ENCODE assay signal across 19 cellular contexts in genomic region chr16:78709137-78709871, GRCh38.
DNase-seq lines count a peak whose midpoint lies in the region; ATAC-seq, FAIRE-seq and TF ChIP-seq lines count a peak whose summit lies in the region.
"Had no signal": no experiment of that assay in that cellular context is flagged by ENCODE, and none has a peak within 500 bp of the region (broad histone marks: within the 10 kb centered on the region; RNA-seq: fewer than 3 reads in every experiment).

No MANE protein-coding gene starts in this region.

- H3K4me1 Mint-ChIP-seq in endothelial cell (ENCODE audit: unreplicated experiment), result peaks cover 7% of the 10 kb centered on the region
- H3K4me1 Mint-ChIP-seq in CD4-positive, alpha-beta memory T cell, result peaks cover 0 to 5% (median 0%) of the 10 kb centered on the region in 4 donors

- no peaks in the 10 kb centered on the region for H3K79me1 ChIP-seq in neuronal stem cell (ENCODE audit: low read depth, low read length)

- TF ChIP-seq EP300 in A549 (IDR thresholded peaks at IDR 0.05), result no peak

- intact Hi-C loops in CD4-positive, alpha-beta memory T cell (cut with micrococcal nuclease), result loop anchor here (5.0 to 10.0 kb wide), 3 partner anchors 33 to 1815 kb away; no protein-coding TSS in a partner anchor

- H3K27me3 Mint-ChIP-seq in endothelial cell (ENCODE audit: unreplicated experiment), result no peaks in the 10 kb centered on the region
- H3K27me3 Mint-ChIP-seq in CD4-positive, alpha-beta memory T cell, result no peaks in the 10 kb centered on the region

- POLR2A ChIA-PET in A549 (lab: Yijun Ruan, JAX), result no interaction called here
- POLR2A ChIA-PET in CD4-positive, alpha-beta memory T cell (lab: Charles Lee; ENCODE audit: partially characterized antibody), result no interaction called here

- H3K27ac ChIP-seq in A549, result no peak overlapping the region
- H3K27ac ChIP-seq in neuronal stem cell (replicated peaks; ENCODE audit: low read length), result peak overlapping the region; percentile 96
- H3K27ac ChIP-seq in CD4-positive, alpha-beta memory T cell (ENCODE audit: low read depth, low read length), result no peak overlapping the region
- H3K27ac ChIP-seq: C4-2B, RWPE1 had no signal

- no peak overlapping the region for H2BK120ac ChIP-seq in neuronal stem cell (ENCODE audit: low read depth, low read length)

- no peak overlapping the region for H3K23ac ChIP-seq in neuronal stem cell (ENCODE audit: low read depth, low read length, poor library complexity)

- no peak for FAIRE-seq in A549 (lab: Jason Lieb, UNC)
- FAIRE-seq: H1 had no signal

- no peaks in the 10 kb centered on the region for H3K27me3 ChIP-seq in neuronal stem cell (ENCODE audit: control insufficient read depth in 3 of 3, insufficient read depth in 3 of 3, low read depth in 1 of 3, low read length in 3 of 3)
- H3K27me3 ChIP-seq in CD4-positive, alpha-beta memory T cell (ENCODE audit: insufficient read depth, low read length), result no peaks in the 10 kb centered on the region

- no peaks in the 10 kb centered on the region for H3K36me3 Mint-ChIP-seq in endothelial cell (ENCODE audit: low read depth, unreplicated experiment)
- no peaks in the 10 kb centered on the region for H3K36me3 Mint-ChIP-seq in CD4-positive, alpha-beta memory T cell

- H3K4me1 ChIP-seq in A549, result no peaks in the 10 kb centered on the region
- peaks cover 4 to 19% of the 10 kb centered on the region in 2 donors for H3K4me1 ChIP-seq in neuronal stem cell (ENCODE audit: control insufficient read depth in 2 of 2, insufficient read depth in 1 of 2, low read depth in 1 of 2, low read length in 2 of 2)
- no peaks in the 10 kb centered on the region for H3K4me1 ChIP-seq in CD4-positive, alpha-beta memory T cell (ENCODE audit: insufficient read depth, low read length)

- TF ChIP-seq POLR2A in A549 (IDR thresholded peaks at IDR 0.05; ENCODE audit: low read length), result no peak

- H3K4me3 ChIP-seq in A549, result no peak overlapping the region
- no peak overlapping the region for H3K4me3 ChIP-seq in neuronal stem cell (ENCODE audit: low read length in 2 of 2)
- H3K4me3 ChIP-seq in CD4-positive, alpha-beta memory T cell (ENCODE audit: low read length in 2 of 2), result no peak overlapping the region

- no peak for ATAC-seq in A549
- ATAC-seq in GM21367 (IDR thresholded peaks at IDR 0.05; ENCODE audit: unreplicated experiment), result no peak

- H3K18ac ChIP-seq in neuronal stem cell (ENCODE audit: low read length), result peak overlapping the region; percentile 31

- no peaks in the 10 kb centered on the region for H3K9me3 Mint-ChIP-seq in endothelial cell (ENCODE audit: unreplicated experiment)
- peaks cover 0 to 13% (median 6%) of the 10 kb centered on the region in 8 donors for H3K9me3 Mint-ChIP-seq in CD4-positive, alpha-beta memory T cell

- H4K91ac ChIP-seq in neuronal stem cell (ENCODE audit: low read depth, low read length, poor library complexity), result no peak overlapping the region

- no peak overlapping the region for H2BK15ac ChIP-seq in neuronal stem cell (ENCODE audit: low read length)

- no peaks in the 10 kb centered on the region for H3K36me3 ChIP-seq in neuronal stem cell (replicated peaks in 1 of 2; ENCODE audit: control insufficient read depth in 2 of 2, insufficient read depth in 2 of 2, low read length in 2 of 2)
- no peaks in the 10 kb centered on the region for H3K36me3 ChIP-seq in CD4-positive, alpha-beta memory T cell (ENCODE audit: insufficient read depth, low read length)

- H3K9me3 ChIP-seq in A549, result 0 out of 3 replicates have a peak, but pooled peaks cover 6% of the 10 kb centered on the region
- H3K9me3 ChIP-seq in neuronal stem cell (replicated peaks in 1 of 2; ENCODE audit: control insufficient read depth in 2 of 2, insufficient read depth in 1 of 2, low read depth in 1 of 2, low read length in 2 of 2), result peaks cover 2 to 7% of the 10 kb centered on the region in 2 donors
- peaks cover 0 to 3% of the 10 kb centered on the region in 2 donors for H3K9me3 ChIP-seq in CD4-positive, alpha-beta memory T cell (ENCODE audit: control insufficient read depth in 1 of 2, low read length in 2 of 2)

- no peak overlapping the region for H3K4ac ChIP-seq in neuronal stem cell (ENCODE audit: low read length)

- WGBS in A549 (ENCODE audit: missing lambda C conversion rate), result 70% methylated on average over 14 of the region's 14 CpGs
- WGBS in neuronal stem cell (ENCODE audit: extremely low coverage in 2 of 2, insufficient read length in 2 of 2, insufficient replicate concordance in 1 of 2), 2 donors, result no CpG with 5 or more reads among the region's 14 CpGs

- CTCF ChIA-PET in A549 (lab: Yijun Ruan, JAX), result no interaction called here
- CTCF ChIA-PET in CD4-positive, alpha-beta memory T cell (lab: Charles Lee; ENCODE audit: partially characterized antibody), result interaction anchor here (1.5 kb wide), 1 partner anchor 61 kb away, joined by 7 read pairs; no protein-coding TSS in a partner anchor

- no peak for DNase-seq in A549 (ENCODE audit: low read depth in 1 of 2, low spot score in 1 of 2)
- DNase-seq in NCI-H82 treated with DMSO at 0.1 percent for 48 hours (lab: John Stamatoyannopoulos, UW; ENCODE audit: unreplicated experiment), result peak; percentile 76
- no peak for DNase-seq in endothelial cell (ENCODE audit: low spot score)
- DNase-seq in neuronal stem cell (ENCODE audit: low spot score), result peak; percentile 92
- DNase-seq in CD4-positive, alpha-beta memory T cell, result no peak
- no peak for DNase-seq in AG08395 (ENCODE audit: low spot score)
- DNase-seq in activated CD4-positive, alpha-beta T cell treated with anti-CD3 and anti-CD28 coated beads for 4 hours, result no peak
- DNase-seq: DMS 273 treated with DMSO at 0.1 percent for 48 hours, KBM-7, NCI-H1417 treated with DMSO at 0.1 percent for 48 hours, NCI-H1930, NCI-H2171, NCI-H446, NCI-H69, OCI-M1 had no signal

- H2BK12ac ChIP-seq in neuronal stem cell (ENCODE audit: low read length), result no peak overlapping the region

- no peak overlapping the region for H3K4me2 ChIP-seq in A549
- H3K4me2 ChIP-seq in neuronal stem cell (ENCODE audit: insufficient read depth, low read length, poor library complexity, severe bottlenecking), result peak overlapping the region; percentile 58

- H3K9ac ChIP-seq in neuronal stem cell (ENCODE audit: low read depth, low read length, poor library complexity), result no peak overlapping the region

- no peak for TF ChIP-seq RAD21 in A549 (conservative IDR thresholded peaks at IDR 0.05 in 1 of 2, IDR thresholded peaks at IDR 0.05 in 1 of 2)

- peak overlapping the region; percentile 26 for H2AFZ ChIP-seq in neuronal stem cell (ENCODE audit: low read length)

- no peak overlapping the region for H3K4me3 Mint-ChIP-seq in endothelial cell (ENCODE audit: unreplicated experiment)
- H3K4me3 Mint-ChIP-seq in CD4-positive, alpha-beta memory T cell, result no peak overlapping the region

- H3K27ac Mint-ChIP-seq in endothelial cell (ENCODE audit: unreplicated experiment), result peak overlapping the region; percentile 65
- H3K27ac Mint-ChIP-seq in CD4-positive, alpha-beta memory T cell, result no peak overlapping the region

- no peak for TF ChIP-seq CTCF in A549 (IDR thresholded peaks at IDR 0.05)
- TF ChIP-seq CTCF in endothelial cell (IDR thresholded peaks at IDR 0.05; ENCODE audit: unreplicated experiment), result no peak

- H2BK5ac ChIP-seq in neuronal stem cell (ENCODE audit: low read length), result no peak overlapping the region

- H2AK5ac ChIP-seq in neuronal stem cell (ENCODE audit: low read depth, low read length), result no peak overlapping the region

- no peak overlapping the region for H4K8ac ChIP-seq in neuronal stem cell (ENCODE audit: low read depth, low read length)

- no peak overlapping the region for H3K14ac ChIP-seq in neuronal stem cell (ENCODE audit: low read length)

TF ChIP-seq in A549, 52 proteins besides CTCF, POLR2A, EP300 and RAD21:
- no peak for TF ChIP-seq ZNF302 (CRISPR knock-in tag; IDR thresholded peaks at IDR 0.05)
- no peak for TF ChIP-seq MAX (IDR thresholded peaks at IDR 0.05)
- TF ChIP-seq FOSL2 (IDR thresholded peaks at IDR 0.05), result no peak
- no peak for TF ChIP-seq FOSL2 (CRISPR knock-in tag; IDR thresholded peaks at IDR 0.05)
- TF ChIP-seq ZSCAN20 (CRISPR knock-in tag; IDR thresholded peaks at IDR 0.05), result no peak
- TF ChIP-seq MAFK (IDR thresholded peaks at IDR 0.05; ENCODE audit: partially characterized antibody), result peak; percentile 23

Comparison
In these comparisons a context has a peak if more than half of its experiments do, and no peak if none do; other contexts are left out.
1. DNase-seq: peak in NCI-H82 treated with DMSO at 0.1 percent for 48 hours (single experiment) and neuronal stem cell (single experiment); none in A549 (0 of 2), endothelial cell (single experiment), CD4-positive, alpha-beta memory T cell (0 of 5), AG08395 (single experiment) and activated CD4-positive, alpha-beta T cell treated with anti-CD3 and anti-CD28 coated beads for 4 hours (0 of 2).